ENCODE assay signal across 21 cellular contexts in genomic region chr4:108359130-108359709, GRCh38.
DNase-seq lines count a peak whose midpoint lies in the region; ATAC-seq and TF ChIP-seq lines count a peak whose summit lies in the region.
"Had no signal": no experiment of that assay in that cellular context is flagged by ENCODE, and none has a peak within 500 bp of the region (broad histone marks: within the 10 kb centered on the region; RNA-seq: fewer than 3 reads in every experiment).

No MANE protein-coding gene starts in this region.

- H3K27me3 Mint-ChIP-seq in CD4-positive, alpha-beta T cell: no peaks in the 10 kb centered on the region
- no peaks in the 10 kb centered on the region for H3K27me3 Mint-ChIP-seq in T-helper 17 cell
- H3K27me3 Mint-ChIP-seq in activated naive CD4-positive, alpha-beta T cell treated with anti-CD3 and anti-CD28 coated beads, Interleukin-2, amount 50 U/mL, for 24 hours: no peaks in the 10 kb centered on the region

- H3K27ac Mint-ChIP-seq in CD4-positive, alpha-beta T cell: peak overlapping the region; percentile 57
- peak overlapping the region; percentile 47 for H3K27ac Mint-ChIP-seq in T-helper 17 cell
- H3K27ac Mint-ChIP-seq in activated naive CD4-positive, alpha-beta T cell treated with anti-CD3 and anti-CD28 coated beads, Interleukin-2, amount 50 U/mL, for 24 hours: peak overlapping the region; percentile 72
- H3K27ac Mint-ChIP-seq: B cell; stimulated activated effector memory CD8-positive, alpha-beta T cell treated with anti-CD3 and anti-CD28 coated beads, Interleukin-12 subunit alpha, Interleukin-12 subunit beta, amount 100 ng/mL, for 72 hours had no signal

- peaks cover 96% of the 10 kb centered on the region for H3K4me1 ChIP-seq in DND-41 (ENCODE audit: insufficient read depth, low read length)

- H2AFZ ChIP-seq in DND-41 (ENCODE audit: low read depth, low read length): no peak overlapping the region

- no peak overlapping the region for H3K27ac ChIP-seq in CD4-positive, alpha-beta T cell (ENCODE audit: low read depth, low read length)
- H3K27ac ChIP-seq in DND-41 (ENCODE audit: low read length): peak overlapping the region; percentile 98
- H3K27ac ChIP-seq: epithelial cell of prostate, gastroesophageal sphincter, left ventricle myocardium inferior, ovary, SK-N-MC, upper lobe of left lung, WERI-Rb-1 had no signal

- H3K4me2 ChIP-seq in DND-41 (ENCODE audit: insufficient read depth, low read length): peak overlapping the region; percentile 47

- H3K4me3 Mint-ChIP-seq in CD4-positive, alpha-beta T cell: peak overlapping the region; percentile 53
- peak overlapping the region; percentile 71 for H3K4me3 Mint-ChIP-seq in T-helper 17 cell
- H3K4me3 Mint-ChIP-seq in activated naive CD4-positive, alpha-beta T cell treated with anti-CD3 and anti-CD28 coated beads, Interleukin-2, amount 50 U/mL, for 24 hours: peak overlapping the region; percentile 58
- H3K4me3 Mint-ChIP-seq: B cell; stimulated activated effector memory CD8-positive, alpha-beta T cell treated with anti-CD3 and anti-CD28 coated beads, Interleukin-12 subunit alpha, Interleukin-12 subunit beta, amount 100 ng/mL, for 72 hours had no signal

- peaks cover 80% of the 10 kb centered on the region for H3K4me1 Mint-ChIP-seq in CD4-positive, alpha-beta T cell (ENCODE audit: low read depth)
- peaks cover 55% of the 10 kb centered on the region for H3K4me1 Mint-ChIP-seq in T-helper 17 cell
- peaks cover 89% of the 10 kb centered on the region for H3K4me1 Mint-ChIP-seq in activated naive CD4-positive, alpha-beta T cell treated with anti-CD3 and anti-CD28 coated beads, Interleukin-2, amount 50 U/mL, for 24 hours
- H3K4me1 Mint-ChIP-seq: B cell had no signal

- CTCF ChIA-PET in CD4-positive, alpha-beta T cell (lab: Charles Lee): interaction anchor here (0.7 kb wide), 1 partner anchor 13 kb away, joined by 3 read pairs; no protein-coding TSS in a partner anchor

- no peak for TF ChIP-seq CTCF in CD4-positive, alpha-beta T cell (IDR thresholded peaks at IDR 0.05)
- TF ChIP-seq CTCF in DND-41 (IDR thresholded peaks at IDR 0.05; ENCODE audit: borderline replicate concordance, extremely low read depth, low read length, poor library complexity, severe bottlenecking): no peak

- no peaks in the 10 kb centered on the region for H3K36me3 Mint-ChIP-seq in CD4-positive, alpha-beta T cell (ENCODE audit: low read depth)
- no peaks in the 10 kb centered on the region for H3K36me3 Mint-ChIP-seq in T-helper 17 cell (ENCODE audit: low read depth)
- no peaks in the 10 kb centered on the region for H3K36me3 Mint-ChIP-seq in activated naive CD4-positive, alpha-beta T cell treated with anti-CD3 and anti-CD28 coated beads, Interleukin-2, amount 50 U/mL, for 24 hours
- H3K36me3 Mint-ChIP-seq: stimulated activated effector memory CD8-positive, alpha-beta T cell treated with anti-CD3 and anti-CD28 coated beads, Interleukin-12 subunit alpha, Interleukin-12 subunit beta, amount 100 ng/mL, for 72 hours had no signal

- DNase-seq in CD4-positive, alpha-beta T cell: peak; percentile 16 to 59 (median 40)
- DNase-seq in DND-41 (peak; percentile 95), T-helper 17 cell (no peak), HCEC 1CT (no peak), SKM-1 treated with dmso at 0.1 percent for 144 hours (lab: John Stamatoyannopoulos, UW; ENCODE audit: unreplicated experiment) (no peak), AG08396 (ENCODE audit: low spot score) (no peak), SHP77 (lab: John Stamatoyannopoulos, UW) (no peak)
- DNase-seq: cortex of kidney, left ventricle myocardium inferior, MG63, NCI-H1930, NCI-H510A, ovary, upper lobe of left lung, WERI-Rb-1 had no signal

- peak overlapping the region; percentile 68 for H3K9ac ChIP-seq in DND-41 (ENCODE audit: low read depth, low read length)

- peaks cover 21% of the 10 kb centered on the region for H3K79me2 ChIP-seq in DND-41 (ENCODE audit: insufficient read depth, low read length)

- H3K27me3 ChIP-seq in CD4-positive, alpha-beta T cell (ENCODE audit: control insufficient read depth, insufficient read depth, low read length): no peaks in the 10 kb centered on the region
- H3K27me3 ChIP-seq in DND-41 (ENCODE audit: insufficient read depth, low read length, poor library complexity): no peaks in the 10 kb centered on the region
- H3K27me3 ChIP-seq: gastroesophageal sphincter, MG63, ovary, upper lobe of left lung had no signal

- H3K9me3 ChIP-seq in CD4-positive, alpha-beta T cell (ENCODE audit: control insufficient read depth, low read length): no peaks in the 10 kb centered on the region
- H3K9me3 ChIP-seq in DND-41 (ENCODE audit: insufficient read depth, low read length, severe bottlenecking) (no peaks in the 10 kb centered on the region), T-helper 17 cell (ENCODE audit: control insufficient read depth, low read length, poor library complexity, severe bottlenecking) (no peaks in the 10 kb centered on the region)
- H3K9me3 ChIP-seq: gastroesophageal sphincter, left ventricle myocardium inferior, MG63, ovary, upper lobe of left lung had no signal

- no peaks in the 10 kb centered on the region for H4K20me1 ChIP-seq in DND-41 (ENCODE audit: insufficient read depth, low read length)

- H3K4me3 ChIP-seq in DND-41 (ENCODE audit: low read depth in 1 of 2, low read length in 2 of 2): no peak overlapping the region
- H3K4me3 ChIP-seq: gastroesophageal sphincter, left ventricle myocardium inferior, MG63, ovary, SK-N-MC, upper lobe of left lung had no signal

- POLR2A ChIA-PET in CD4-positive, alpha-beta T cell (lab: Charles Lee): interaction anchor here (1.9 to 4.8 kb wide), 3 partner anchors 12 to 22 kb away, joined by 6 to 31 read pairs (median 6); no protein-coding TSS in a partner anchor

- H3K36me3 ChIP-seq in DND-41 (ENCODE audit: insufficient read depth, low read length): no peaks in the 10 kb centered on the region
- H3K36me3 ChIP-seq: gastroesophageal sphincter, left ventricle myocardium inferior, MG63, ovary, upper lobe of left lung, WERI-Rb-1 had no signal

- H3K9me3 Mint-ChIP-seq in CD4-positive, alpha-beta T cell: no peaks in the 10 kb centered on the region
- H3K9me3 Mint-ChIP-seq in activated naive CD4-positive, alpha-beta T cell treated with anti-CD3 and anti-CD28 coated beads, Interleukin-2, amount 50 U/mL, for 24 hours: no peaks in the 10 kb centered on the region
- H3K9me3 Mint-ChIP-seq: stimulated activated effector memory CD8-positive, alpha-beta T cell treated with anti-CD3 and anti-CD28 coated beads, Interleukin-12 subunit alpha, Interleukin-12 subunit beta, amount 100 ng/mL, for 72 hours had no signal

- intact Hi-C loops in CD4-positive, alpha-beta T cell (cut with DNase I, micrococcal nuclease): loop anchor here in 1 of 2 experiments (5.0 kb wide), 3 partner anchors 73 to 247 kb away; no protein-coding TSS in a partner anchor

- ATAC-seq in CD4-positive, alpha-beta T cell (ENCODE audit: poor library complexity): peak; percentile 58
- ATAC-seq in DND-41 (ENCODE audit: insufficient read depth, low read depth): peak; percentile 65
- peak; percentile 75 for ATAC-seq in T-helper 17 cell
- ATAC-seq: gastroesophageal sphincter; stimulated activated effector memory CD8-positive, alpha-beta T cell treated with anti-CD3 and anti-CD28 coated beads, Interleukin-12 subunit alpha, Interleukin-12 subunit beta, amount 100 ng/mL, for 72 hours had no signal

Comparison
In these comparisons a context has a peak if more than half of its experiments do, and no peak if none do; other contexts are left out.
1. DNase-seq: peak in CD4-positive, alpha-beta T cell (10 of 10) and DND-41 (single experiment); none in T-helper 17 cell (0 of 3), HCEC 1CT (single experiment), SKM-1 treated with dmso at 0.1 percent for 144 hours (single experiment), AG08396 (single experiment) and SHP77 (0 of 2).
2. Peak in every context shown above with its lines, with median percentiles within 50 percentile points of each other: ATAC-seq, H3K27ac Mint-ChIP-seq and H3K4me3 Mint-ChIP-seq.